12 cellular contexts compared by ENCODE assay signal in genomic region chr1:159239551-159240220, GRCh38.
DNase-seq lines count a peak whose midpoint lies in the region; ATAC-seq and TF ChIP-seq lines count a peak whose summit lies in the region.
"Had no signal": no experiment of that assay in that cellular context is flagged by ENCODE, and none has a peak within 500 bp of the region (broad histone marks: within the 10 kb centered on the region; RNA-seq: fewer than 3 reads in every experiment).

No MANE protein-coding gene starts in this region.

- peak overlapping the region; percentile 26 for H3K4me3 ChIP-seq in GM06990 (replicated peaks; ENCODE audit: low read depth, low read length)
- H3K4me3 ChIP-seq: SJSA1 had no signal

- H3K36me3 ChIP-seq in GM06990 (ENCODE audit: control insufficient read depth, insufficient read depth, low read length) = no peaks in the 10 kb centered on the region
- H3K36me3 ChIP-seq: SJSA1 had no signal

- no peak for TF ChIP-seq CTCF in GM06990 (IDR thresholded peaks at IDR 0.05; ENCODE audit: insufficient read depth, low read length, poor library complexity, severe bottlenecking)

- DNase-seq in GM06990 (ENCODE audit: extremely low read depth, insufficient read length) (peak; percentile 59), activated gamma-delta T cell (lab: John Stamatoyannopoulos, UW) (no peak)
- no peak for DNase-seq in activated CD4-positive, alpha-beta T cell treated with anti-CD3 and anti-CD28 coated beads, Interleukin-2, amount 50 U/mL, for 4 hours
- no peak for DNase-seq in activated CD8-positive, alpha-beta memory T cell treated with anti-CD3 and anti-CD28 coated beads for 24 hours
- DNase-seq: NCI-H2107; stimulated activated CD4-positive, alpha-beta T cell treated with anti-CD3 and anti-CD28 coated beads, Interleukin-15, amount 100 ng/mL, for 24 hours had no signal

- peak; percentile 84 for ATAC-seq in GM19043 (IDR thresholded peaks at IDR 0.05; ENCODE audit: low read depth, unreplicated experiment)
- ATAC-seq in HG02610 (IDR thresholded peaks at IDR 0.05; ENCODE audit: unreplicated experiment) = peak; percentile 68
- ATAC-seq in HG03571 (IDR thresholded peaks at IDR 0.05; ENCODE audit: unreplicated experiment) = peak; percentile 86
- no peak for ATAC-seq in HG03460 (IDR thresholded peaks at IDR 0.05; ENCODE audit: unreplicated experiment)
- ATAC-seq: natural killer cell treated with Interleukin-12 subunit alpha and Interleukin-12 subunit beta and Interleukin-15 and Interleukin-18, amount 100 ng/mL, for 72 hours had no signal

- no peaks in the 10 kb centered on the region for H3K27me3 ChIP-seq in GM06990 (replicated peaks; ENCODE audit: control insufficient read depth, insufficient read depth, low read length)
- H3K27me3 ChIP-seq: SJSA1 had no signal
